ENCODE assay signal across 12 cellular contexts in the genomic region with DNA sequence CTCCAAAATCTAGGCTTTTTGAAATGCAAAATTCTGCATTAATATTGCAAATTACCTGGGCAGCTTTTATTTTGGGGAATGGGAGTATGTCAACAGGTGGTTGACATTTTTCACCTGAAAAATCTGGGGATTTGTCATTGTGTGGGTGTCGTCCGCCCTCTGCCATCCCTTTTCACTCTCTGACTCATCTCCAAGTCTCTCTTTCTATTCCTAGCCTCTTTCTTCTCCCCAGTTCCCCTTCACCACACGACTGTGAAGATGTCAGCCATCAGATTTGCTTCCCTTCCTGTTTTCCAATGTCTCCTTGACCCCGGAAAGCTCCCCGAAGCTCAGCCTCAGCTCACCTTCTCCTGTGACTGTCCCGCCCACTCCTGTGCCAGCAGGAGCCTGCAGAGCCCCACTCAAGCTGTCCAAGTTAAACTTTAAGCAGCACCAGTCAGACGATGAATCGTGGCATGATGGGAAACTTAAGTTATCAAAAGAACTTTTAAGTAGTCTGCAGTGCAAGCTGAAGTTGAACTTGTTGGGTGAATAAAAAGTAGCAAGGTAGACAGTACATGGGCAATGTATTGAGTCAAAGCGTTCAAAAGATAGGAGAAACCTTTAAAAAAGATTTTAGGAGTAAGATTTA.
"Had no signal": no experiment of that assay in that cellular context is flagged by ENCODE, and none has a peak within 500 bp of the region (broad histone marks: within the 10 kb centered on the region; RNA-seq: fewer than 3 reads in every experiment).

No MANE protein-coding gene starts in this region.

- H3K27ac ChIP-seq: adrenal gland, gastrocnemius medialis, heart right ventricle, sigmoid colon, SK-N-MC, spleen, thoracic aorta had no signal

- H3K4me3 Mint-ChIP-seq: neural crest cell had no signal

- DNase-seq: activated CD4-positive, alpha-beta T cell treated with anti-CD3 and anti-CD28 coated beads, Interleukin-2, amount 50 U/mL, for 1 hour; activated gamma-delta T cell treated with Interleukin-2 at 50 U/mL for 16 hours; adrenal gland; gastrocnemius medialis; heart right ventricle; mammary epithelial cell; sigmoid colon; spleen had no signal

- ATAC-seq: gastrocnemius medialis, heart right ventricle, left lobe of liver had no signal

- H3K9me3 ChIP-seq: adrenal gland, gastrocnemius medialis, heart right ventricle, sigmoid colon, spleen, thoracic aorta had no signal

- H3K4me3 ChIP-seq: adrenal gland, gastrocnemius medialis, heart right ventricle, sigmoid colon, SK-N-MC, spleen, thoracic aorta had no signal

- H3K9me3 Mint-ChIP-seq: neural crest cell had no signal

- H3K36me3 ChIP-seq: adrenal gland, gastrocnemius medialis, heart right ventricle, sigmoid colon, spleen, thoracic aorta had no signal

- H3K27me3 ChIP-seq: adrenal gland, gastrocnemius medialis, sigmoid colon, spleen had no signal

- H3K4me1 ChIP-seq: adrenal gland, gastrocnemius medialis, heart right ventricle, sigmoid colon, spleen had no signal
